8 cellular contexts compared by ENCODE assay signal in genomic region chr15:41332788-41333527, GRCh38. TPM values are rescaled to one million over a fixed set of nuclear protein-coding genes. Genes with fewer than 3 reads are reported as not detected.
DNase-seq lines count a peak whose midpoint lies in the region; ATAC-seq, FAIRE-seq and TF ChIP-seq lines count a peak whose summit lies in the region.

A gene with protein sequence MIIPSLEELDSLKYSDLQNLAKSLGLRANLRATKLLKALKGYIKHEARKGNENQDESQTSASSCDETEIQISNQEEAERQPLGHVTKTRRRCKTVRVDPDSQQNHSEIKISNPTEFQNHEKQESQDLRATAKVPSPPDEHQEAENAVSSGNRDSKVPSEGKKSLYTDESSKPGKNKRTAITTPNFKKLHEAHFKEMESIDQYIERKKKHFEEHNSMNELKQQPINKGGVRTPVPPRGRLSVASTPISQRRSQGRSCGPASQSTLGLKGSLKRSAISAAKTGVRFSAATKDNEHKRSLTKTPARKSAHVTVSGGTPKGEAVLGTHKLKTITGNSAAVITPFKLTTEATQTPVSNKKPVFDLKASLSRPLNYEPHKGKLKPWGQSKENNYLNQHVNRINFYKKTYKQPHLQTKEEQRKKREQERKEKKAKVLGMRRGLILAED (plus strand): TSS chr15:41332881. CDS start chr15:41332958, 77 bp downstream.

- no peak within 1 kb of the TSS for H3K27ac ChIP-seq in CD4-positive, alpha-beta T cell (ENCODE audit: low read depth, low read length)
- H3K27ac ChIP-seq in RWPE2 (ENCODE audit: poor library complexity, severe bottlenecking) (peak within 1 kb of the TSS; percentile 75), endothelial cell of umbilical vein (ENCODE audit: insufficient read depth, low read depth, low read length) (peak within 1 kb of the TSS; percentile 73)
- H3K27ac ChIP-seq in naive thymus-derived CD4-positive, alpha-beta T cell (ENCODE audit: low read depth, low read length): peak within 1 kb of the TSS; percentile 52

- H3K4me3 ChIP-seq in RWPE2 (ENCODE audit: severe bottlenecking) (peak within 1 kb of the TSS; percentile 82), endothelial cell of umbilical vein (replicated peaks in 1 of 3; ENCODE audit: insufficient read depth in 1 of 3, low read depth in 1 of 3, low read length in 3 of 3) (peak within 1 kb of the TSS; percentile 63 to 94 (median 93))
- peak within 1 kb of the TSS; percentile 95 for H3K4me3 ChIP-seq in naive thymus-derived CD4-positive, alpha-beta T cell (ENCODE audit: low read length)

- POLR2A ChIA-PET in CD4-positive, alpha-beta T cell (lab: Charles Lee): interaction anchor here (0.6 to 2.3 kb wide), 13 partner anchors 24 to 940 kb away, joined by 3 to 24 read pairs (median 4); partner anchors contain the start of genes CHP1, GANC, INO80 and NDUFAF1
- POLR2A ChIA-PET in endothelial cell of umbilical vein (lab: Charles Lee): no interaction called here
- POLR2A ChIA-PET in naive thymus-derived CD4-positive, alpha-beta T cell (lab: Charles Lee): interaction anchor here (0.7 to 1.4 kb wide), 6 partner anchors 11 to 1770 kb away, joined by 3 to 5 read pairs (median 3); partner anchors contain the start of genes DNAJC17 and ZFYVE19

- peaks cover 12% of the 10 kb centered on the region for H3K36me3 Mint-ChIP-seq in CD4-positive, alpha-beta T cell (ENCODE audit: low read depth)
- H3K36me3 Mint-ChIP-seq in naive thymus-derived CD4-positive, alpha-beta T cell: peaks cover 0 to 17% (median 0%) of the 10 kb centered on the region in 5 donors

- TF ChIP-seq POLR2A in endothelial cell of umbilical vein (IDR thresholded peaks at IDR 0.05; ENCODE audit: low read depth, low read length): peak; percentile 90

- H3K27me3 ChIP-seq in CD4-positive, alpha-beta T cell (ENCODE audit: control insufficient read depth, insufficient read depth, low read length): no peaks in the 10 kb centered on the region
- H3K27me3 ChIP-seq in RWPE2 (ENCODE audit: insufficient read depth, poor library complexity, severe bottlenecking) (no peaks in the 10 kb centered on the region), endothelial cell of umbilical vein (ENCODE audit: control insufficient read depth in 2 of 2, insufficient read depth in 2 of 2, low read length in 2 of 2) (no peaks in the 10 kb centered on the region)
- no peaks in the 10 kb centered on the region for H3K27me3 ChIP-seq in naive thymus-derived CD4-positive, alpha-beta T cell (ENCODE audit: control insufficient read depth in 2 of 2, insufficient read depth in 2 of 2, low read length in 2 of 2)

- DNase-seq in CD4-positive, alpha-beta T cell: no peak
- DNase-seq in RWPE2 (ENCODE audit: low spot score) (no peak), endothelial cell of umbilical vein (ENCODE audit: low read depth, low spot score) (no peak), cerebellar nuclear complex (lab: John Stamatoyannopoulos, UW) (no peak), UCSD-AML1 (lab: John Stamatoyannopoulos, UW; ENCODE audit: unreplicated experiment) (no peak)
- DNase-seq in naive thymus-derived CD4-positive, alpha-beta T cell: no peak

- no peaks in the 10 kb centered on the region for H3K9me3 Mint-ChIP-seq in CD4-positive, alpha-beta T cell
- no peaks in the 10 kb centered on the region for H3K9me3 Mint-ChIP-seq in naive thymus-derived CD4-positive, alpha-beta T cell

- FAIRE-seq in endothelial cell of umbilical vein (lab: Jason Lieb, UNC): no peak

- peak within 1 kb of the TSS; percentile 95 for H3K4me3 Mint-ChIP-seq in CD4-positive, alpha-beta T cell
- peak within 1 kb of the TSS; percentile 87 to 100 (median 97) for H3K4me3 Mint-ChIP-seq in naive thymus-derived CD4-positive, alpha-beta T cell

- no peaks in the 10 kb centered on the region for H3K9me1 ChIP-seq in endothelial cell of umbilical vein (replicated peaks; ENCODE audit: control insufficient read depth, extremely low read depth, insufficient read depth, low read length)

- H2AFZ ChIP-seq in endothelial cell of umbilical vein (ENCODE audit: low read depth, low read length): peak within 1 kb of the TSS; percentile 89

- TSS peak; percentile 65 for BruUV-seq in endothelial cell of umbilical vein (replicated peaks; lab: Mats Ljungman, UMichigan)

- no peaks in the 10 kb centered on the region for H3K27me3 Mint-ChIP-seq in CD4-positive, alpha-beta T cell
- no peaks in the 10 kb centered on the region for H3K27me3 Mint-ChIP-seq in naive thymus-derived CD4-positive, alpha-beta T cell

- H3K9me3 ChIP-seq in CD4-positive, alpha-beta T cell (ENCODE audit: control insufficient read depth, low read length): no peaks in the 10 kb centered on the region
- H3K9me3 ChIP-seq in RWPE2 (ENCODE audit: severe bottlenecking): no peaks in the 10 kb centered on the region
- H3K9me3 ChIP-seq in endothelial cell of umbilical vein (replicated peaks; ENCODE audit: control insufficient read depth, insufficient read depth, low read length): no peaks in the 10 kb centered on the region
- no peaks in the 10 kb centered on the region for H3K9me3 ChIP-seq in naive thymus-derived CD4-positive, alpha-beta T cell (ENCODE audit: control insufficient read depth in 2 of 3, low read length in 3 of 3)

- peaks cover 13% of the 10 kb centered on the region for H3K4me1 ChIP-seq in RWPE2 (ENCODE audit: insufficient read depth, poor library complexity, severe bottlenecking)
- H3K4me1 ChIP-seq in endothelial cell of umbilical vein (ENCODE audit: control insufficient read depth, extremely low read depth, insufficient read depth, low read length): peaks cover 24% of the 10 kb centered on the region
- peaks cover 9 to 13% of the 10 kb centered on the region in 2 donors for H3K4me1 ChIP-seq in naive thymus-derived CD4-positive, alpha-beta T cell (ENCODE audit: control insufficient read depth in 2 of 2, insufficient read depth in 2 of 2, low read length in 2 of 2)

- intact Hi-C loops in CD4-positive, alpha-beta T cell (cut with DNase I, micrococcal nuclease): loop anchor here (2.0 to 10.0 kb wide), 8 partner anchors 48 to 642 kb away; partner anchors contain the start of genes CHAC1 (in 1 of the 2), CHP1 (in 1 of the 2), EHD4 (in 1 of the 2) and EXD1 (in 1 of the 2)
- intact Hi-C loops in endothelial cell of umbilical vein (cut with micrococcal nuclease): loop anchor here (1.0 to 2.0 kb wide), 4 partner anchors 48 to 426 kb away; partner anchors contain the start of gene CHP1
- intact Hi-C loops in naive thymus-derived CD4-positive, alpha-beta T cell (cut with micrococcal nuclease): loop anchor here (1.0 to 5.0 kb wide), 21 partner anchors 10 to 940 kb away; partner anchors contain the start of genes CHP1 (in 2 of the 2), NDUFAF1 (in 2 of the 2), CCDC32 (in 1 of the 2) and CHAC1 (in 1 of the 2)

- no peak for TF ChIP-seq CTCF in CD4-positive, alpha-beta T cell (IDR thresholded peaks at IDR 0.05)
- TF ChIP-seq CTCF in RWPE2 (IDR thresholded peaks at IDR 0.05; ENCODE audit: poor library complexity, severe bottlenecking): no peak
- no peak for TF ChIP-seq CTCF in endothelial cell of umbilical vein (IDR thresholded peaks at IDR 0.05; ENCODE audit: extremely low read depth in 1 of 2, insufficient read depth in 1 of 2, low read depth in 1 of 2, low read length in 2 of 2)

- peaks cover 25% of the 10 kb centered on the region for H3K4me1 Mint-ChIP-seq in CD4-positive, alpha-beta T cell (ENCODE audit: low read depth)
- peaks cover 12 to 35% (median 30%) of the 10 kb centered on the region in 7 donors for H3K4me1 Mint-ChIP-seq in naive thymus-derived CD4-positive, alpha-beta T cell

- H3K36me3 ChIP-seq in RWPE2 (ENCODE audit: low read depth) (peaks cover 36% of the 10 kb centered on the region), endothelial cell of umbilical vein (ENCODE audit: control insufficient read depth in 2 of 2, extremely low read depth in 1 of 2, insufficient read depth in 2 of 2, low read length in 2 of 2) (no peaks in the 10 kb centered on the region)
- H3K36me3 ChIP-seq in naive thymus-derived CD4-positive, alpha-beta T cell (ENCODE audit: control insufficient read depth in 2 of 3, insufficient read depth in 3 of 3, low read length in 3 of 3): no peaks in the 10 kb centered on the region

- ATAC-seq in CD4-positive, alpha-beta T cell (ENCODE audit: poor library complexity): peak; percentile 3
- ATAC-seq in GM19023 (IDR thresholded peaks at IDR 0.05; ENCODE audit: unreplicated experiment) (peak; percentile 18), HG03159 (IDR thresholded peaks at IDR 0.05; ENCODE audit: unreplicated experiment) (peak; percentile 28), RWPE2 (ENCODE audit: low read depth) (peak; percentile 41)
- ATAC-seq in naive thymus-derived CD4-positive, alpha-beta T cell: peak; percentile 12

- dilution Hi-C loops in endothelial cell of umbilical vein (cut with MboI; ENCODE audit: extremely low pct_ligation_motif_present, low sequenced_read_pairs): no loop called here

- H3K27ac Mint-ChIP-seq in CD4-positive, alpha-beta T cell: peak within 1 kb of the TSS; percentile 78
- H3K27ac Mint-ChIP-seq in naive thymus-derived CD4-positive, alpha-beta T cell: peak within 1 kb of the TSS; percentile 77 to 97 (median 91)

- H4K20me1 ChIP-seq in endothelial cell of umbilical vein (replicated peaks; ENCODE audit: control insufficient read depth, extremely low read depth, insufficient read depth, low read length): no peaks in the 10 kb centered on the region

- H3K9ac ChIP-seq in endothelial cell of umbilical vein (replicated peaks; ENCODE audit: extremely low read depth, insufficient read depth, low read length): peak within 1 kb of the TSS; percentile 86

- H3K4me2 ChIP-seq in endothelial cell of umbilical vein (ENCODE audit: insufficient read depth, low read length): peak within 1 kb of the TSS; percentile 90

- peaks cover 48% of the 10 kb centered on the region for H3K79me2 ChIP-seq in endothelial cell of umbilical vein (ENCODE audit: control insufficient read depth, insufficient read depth, low read length)

- CTCF ChIA-PET in CD4-positive, alpha-beta T cell (lab: Charles Lee): interaction anchor here (0.5 to 1.4 kb wide), 2 partner anchors 9 to 102 kb away, joined by 3 read pairs; partner anchors contain the start of genes CHP1 and EXD1
- CTCF ChIA-PET in endothelial cell of umbilical vein (lab: Charles Lee): interaction anchor here (0.6 to 1.7 kb wide), 14 partner anchors 10 to 429 kb away, joined by 3 to 8 read pairs (median 4); partner anchors contain the start of gene CHP1
- CTCF ChIA-PET in naive thymus-derived CD4-positive, alpha-beta T cell (lab: Charles Lee): interaction anchor here (0.5 to 1.1 kb wide), 4 partner anchors 97 to 480 kb away, joined by 3 read pairs; no protein-coding TSS in a partner anchor

RNA-seq across cellular contexts. Expression of the gene that starts here (rescaled TPM):
- 1 to 10 TPM; 2.2 to 2.3 TPM for total RNA-seq in CD4-positive, alpha-beta T cell
- 101 and 109 TPM in 2 replicates for total RNA-seq in endothelial cell of umbilical vein
- polyA plus RNA-seq in endothelial cell of umbilical vein: 42.5 and 43.0 TPM in 2 replicates
- polyA plus RNA-seq in endothelial cell of umbilical vein (2011; cell fraction: cytosol; rRNA removed): 87.9 and 93.7 TPM in 2 replicates
- polyA plus RNA-seq in endothelial cell of umbilical vein (2011; cell fraction: nucleus; rRNA removed): 166 and 206 TPM in 2 replicates
- polyA plus RNA-seq in endothelial cell of umbilical vein (2012): 38.7 and 85.5 TPM in 2 replicates
- polyA minus RNA-seq in endothelial cell of umbilical vein: 50.9 and 94.3 TPM in 2 replicates
- polyA minus RNA-seq in endothelial cell of umbilical vein (2011; cell fraction: cytosol; rRNA and poly(A)+ RNA removed): 98.6 TPM
- polyA minus RNA-seq in endothelial cell of umbilical vein (2011; cell fraction: nucleus; rRNA and poly(A)+ RNA removed): 44.8 and 75.6 TPM in 2 replicates
- total RNA-seq in naive thymus-derived CD4-positive, alpha-beta T cell: 100 to 1,000 TPM in 1 of 5 experiments, 1 to 10 TPM in 4; 1.3 to 167 (median 3.0) TPM
- polyA plus RNA-seq in naive thymus-derived CD4-positive, alpha-beta T cell: 1 to 10 TPM in 1 of 2 donors, under 1 TPM in 1; 0.86 to 1.1 TPM

Comparison
In these comparisons a context has a peak if more than half of its experiments do, and no peak if none do; other contexts are left out.
1. RNA of the gene that starts here (polyA plus RNA-seq): 38.7 to 206 TPM in endothelial cell of umbilical vein; 0.86 to 1.1 TPM in naive thymus-derived CD4-positive, alpha-beta T cell; every median in the first group is over 10 times any median in the second.
2. Peak in every context shown above with its lines, with median percentiles within 50 percentile points of each other: ATAC-seq and H3K4me3 ChIP-seq.